ENCODE assay signal across 8 cellular contexts in the genomic region with DNA sequence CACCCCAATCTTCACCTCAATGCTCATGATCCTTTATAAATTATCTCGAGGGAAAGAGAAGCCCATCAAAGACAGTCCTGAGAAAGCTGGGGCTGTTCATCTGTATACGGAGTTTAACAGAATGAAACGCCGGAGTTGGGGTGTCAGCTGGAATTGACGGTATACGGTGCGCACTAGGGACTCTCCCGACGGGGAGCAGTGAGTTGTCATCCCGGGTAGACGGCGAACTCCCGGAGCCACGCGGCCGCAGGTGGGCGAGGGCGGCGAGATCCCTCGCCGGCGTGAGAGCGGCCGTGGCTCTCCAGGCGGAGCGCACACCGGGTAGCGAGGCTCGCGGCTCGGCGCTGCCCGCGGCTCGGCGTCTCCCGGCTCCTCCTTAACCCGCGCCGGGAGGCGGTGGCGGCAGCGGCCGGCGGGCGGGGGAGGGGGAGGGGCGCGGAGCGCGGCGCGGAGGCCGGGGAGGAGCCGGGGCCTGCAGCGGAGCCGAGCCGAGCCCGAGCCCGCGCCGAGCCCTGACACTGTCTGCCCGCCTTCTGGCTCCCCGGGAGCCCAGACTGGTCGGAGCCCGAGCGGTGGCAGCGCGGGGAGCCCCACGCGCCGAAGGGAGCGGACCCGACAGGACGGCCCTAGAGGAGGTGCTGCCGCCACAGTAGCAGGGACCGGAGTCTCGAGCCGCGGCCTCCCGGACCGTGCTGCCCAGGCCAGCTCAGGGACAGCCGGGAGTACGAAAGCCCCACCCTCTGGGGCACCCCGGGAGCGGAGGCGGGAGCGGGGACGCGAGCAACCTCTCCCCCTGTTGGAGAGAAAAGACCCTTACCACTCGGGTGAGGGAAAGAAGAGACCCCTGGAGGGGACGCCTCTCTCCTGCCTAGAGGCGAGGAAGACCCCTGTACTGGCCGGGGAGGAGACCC. TPM values are rescaled to one million over a fixed set of nuclear protein-coding genes. Genes with fewer than 3 reads are reported as not detected.
DNase-seq lines count a peak whose midpoint lies in the region; ATAC-seq and TF ChIP-seq lines count a peak whose summit lies in the region.

A gene (plus strand): TSS at position 475 of the 911 bp plus-strand sequence. CDS start 7,117 bp downstream, outside the sequence.

- in situ Hi-C loops in GM23248 (cut with MboI), result no loop called here

- peak; percentile 68 to 86 for TF ChIP-seq POLR2A in uterus (IDR thresholded peaks at IDR 0.05)

- H3K9me3 ChIP-seq in ES-I3 (ENCODE audit: control insufficient read depth, insufficient read depth, low read length) (no peaks in the 10 kb centered on the region), GM23248 (ENCODE audit: low read depth) (no peaks in the 10 kb centered on the region), T-helper 17 cell (ENCODE audit: control insufficient read depth, low read length, poor library complexity, severe bottlenecking) (no peaks in the 10 kb centered on the region), right atrium auricular region (no peaks in the 10 kb centered on the region), uterus (no peaks in the 10 kb centered on the region)

- peaks cover 27% of the 10 kb centered on the region for H3F3A ChIP-seq in GM23248 (ENCODE audit: insufficient read depth)

- H3K27me3 Mint-ChIP-seq in T-helper 17 cell, result no peaks in the 10 kb centered on the region

- H3K4me1 Mint-ChIP-seq in T-helper 17 cell, result peaks cover 47% of the 10 kb centered on the region

- H3K4me3 Mint-ChIP-seq in T-helper 17 cell, result peak within 1 kb of the TSS; percentile 94

- H3K9me2 ChIP-seq in GM23248 (ENCODE audit: insufficient read depth), result no peaks in the 10 kb centered on the region

- no peaks in the 10 kb centered on the region for H3K36me3 ChIP-seq in ES-I3 (ENCODE audit: insufficient read depth, low read length)
- no peaks in the 10 kb centered on the region for H3K36me3 ChIP-seq in GM23248 (ENCODE audit: low read depth)
- H3K36me3 ChIP-seq in right atrium auricular region, result no peaks in the 10 kb centered on the region
- no peaks in the 10 kb centered on the region for H3K36me3 ChIP-seq in uterus

- H3K9ac ChIP-seq in ES-I3 (ENCODE audit: low read depth, low read length) (peak within 1 kb of the TSS; percentile 89), GM23248 (peak within 1 kb of the TSS; percentile 97)

- no peak for TF ChIP-seq CTCF in right atrium auricular region (IDR thresholded peaks at IDR 0.05)
- TF ChIP-seq CTCF in uterus (IDR thresholded peaks at IDR 0.05), result peak in 1 of 4 experiments; percentile 5

- WGBS in GM23248 (ENCODE audit: low coverage in 1 of 2, low lambda C conversion rate in 2 of 2, missing lambda C conversion rate in 2 of 2), 2 experiments, result 1% methylated on average over 41 to 44 of the region's 93 CpGs

- intact Hi-C loops in uterus (cut with DNase I; ENCODE audit: low total_unique reads), result no loop called here

- ATAC-seq in T-helper 17 cell, result peak; percentile 88

- peak; percentile 87 for DNase-seq in GM23248
- DNase-seq in LHCN-M2 (ENCODE audit: low read depth), result peak; percentile 57
- peak; percentile 74 to 81 (median 76) for DNase-seq in T-helper 17 cell
- peak in 51 of 56 donors; percentile 22 to 85 (median 65) for DNase-seq in amygdala (lab: John Stamatoyannopoulos, UW)
- DNase-seq in right atrium auricular region (ENCODE audit: low spot score), result no peak
- peak; percentile 30 for DNase-seq in pulmonary artery endothelial cell (ENCODE audit: low read depth, low spot score)
- DNase-seq in uterus, result peak; percentile 74 to 86

- peak within 1 kb of the TSS; percentile 91 for H3K27ac Mint-ChIP-seq in T-helper 17 cell

- H3K4me1 ChIP-seq in ES-I3 (ENCODE audit: insufficient read depth, low read length) (peaks cover 28% of the 10 kb centered on the region), GM23248 (ENCODE audit: insufficient read depth) (peaks cover 30% of the 10 kb centered on the region), right atrium auricular region (peaks cover 0 to 47% of the 10 kb centered on the region in 2 donors), uterus (peaks cover 0 to 3% of the 10 kb centered on the region in 2 donors)

- H3K79me2 ChIP-seq in GM23248 (ENCODE audit: insufficient read depth), result peaks cover 48% of the 10 kb centered on the region

- peak within 1 kb of the TSS; percentile 94 for H3K4me2 ChIP-seq in GM23248 (ENCODE audit: unreplicated experiment)

- H3K27ac ChIP-seq in GM23248 (peak within 1 kb of the TSS; percentile 83), right atrium auricular region (peak within 1 kb of the TSS; percentile 96 to 99), uterus (peak within 1 kb of the TSS; percentile 97 to 98)

- no peaks in the 10 kb centered on the region for H3K27me3 ChIP-seq in GM23248 (replicated peaks; ENCODE audit: insufficient read depth)
- no peaks in the 10 kb centered on the region for H3K27me3 ChIP-seq in right atrium auricular region
- no peaks in the 10 kb centered on the region for H3K27me3 ChIP-seq in uterus

- H3K4me3 ChIP-seq in GM23248 (peak within 1 kb of the TSS; percentile 92), right atrium auricular region (peak within 1 kb of the TSS; percentile 72 to 97), uterus (peak within 1 kb of the TSS; percentile 80 to 95)

- peaks cover 2% of the 10 kb centered on the region for H3K36me3 Mint-ChIP-seq in T-helper 17 cell (ENCODE audit: low read depth)

- no peaks in the 10 kb centered on the region for H4K20me1 ChIP-seq in GM23248 (ENCODE audit: insufficient read depth)

- H2AFZ ChIP-seq in GM23248, result peak within 1 kb of the TSS; percentile 92

RNA-seq across cellular contexts. Expression of the gene that starts here (rescaled TPM):
- total RNA-seq in GM23248 (2014; rRNA removed; shearing (Covaris generic)), result 8.2 and 11.0 TPM in 2 replicates
- 10.5 and 11.6 TPM in 2 replicates for polyA plus RNA-seq in GM23248 (2016; fragmentation: Nextera tagmentation; extraction: Ambion mirVana)
- total RNA-seq in LHCN-M2 (2014; rRNA removed) (7.3 and 8.6 TPM in 2 replicates), T-helper 17 cell (10 to 100 TPM; 33.4 to 40.4 TPM), right atrium auricular region (10 to 100 TPM; 19.9 to 22.1 TPM), pulmonary artery endothelial cell (3.9 and 4.2 TPM in 2 replicates), uterus (10 to 100 TPM in 2 of 4 donors, 1 to 10 TPM in 2; 7.4 to 37.7 (median 10.8) TPM)
- 7.5 TPM for polyA plus RNA-seq in LHCN-M2 (2012)
